ENCODE assay signal across 21 cellular contexts in genomic region chr22:42604403-42604802, GRCh38. TPM values are rescaled to one million over a fixed set of nuclear protein-coding genes. Genes with fewer than 3 reads are reported as not detected.
DNase-seq lines count a peak whose midpoint lies in the region; ATAC-seq and TF ChIP-seq lines count a peak whose summit lies in the region.
"Had no signal": no experiment of that assay in that cellular context is flagged by ENCODE, and none has a peak within 500 bp of the region (broad histone marks: within the 10 kb centered on the region; RNA-seq: fewer than 3 reads in every experiment).

No MANE protein-coding gene starts in this region.

- CTCF ChIA-PET in SK-N-SH (lab: Yijun Ruan, JAX): no interaction called here

- TF ChIP-seq EP300 in SK-N-SH (IDR thresholded peaks at IDR 0.05; ENCODE audit: borderline replicate concordance in 1 of 2, low read depth in 1 of 2, low read length in 1 of 2): no peak
- no peak for TF ChIP-seq EP300 in stomach (IDR thresholded peaks at IDR 0.05)

- peaks cover 10 to 14% of the 10 kb centered on the region in 2 experiments for H3K4me1 Mint-ChIP-seq in H9

- no peaks in the 10 kb centered on the region for H3K27me3 Mint-ChIP-seq in H9 (ENCODE audit: low read depth)
- H3K27me3 Mint-ChIP-seq: activated CD4-positive, alpha-beta memory T cell treated with anti-CD3 and anti-CD28 coated beads, Interleukin-2, amount 10 ng/mL, durations not matched to agents 7 days and 5 days; CD4-positive, CD25-positive, alpha-beta regulatory T cell had no signal

- POLR2A ChIA-PET in SK-N-SH (lab: Yijun Ruan, JAX): no interaction called here

- no peaks in the 10 kb centered on the region for H3K9me2 ChIP-seq in SK-N-SH

- H2BK20ac ChIP-seq in H9 (ENCODE audit: low read depth, low read length, poor library complexity, severe bottlenecking): no peak overlapping the region

- H4K91ac ChIP-seq in H9 (ENCODE audit: insufficient read length, low read depth, low read length): no peak overlapping the region

- H3K36me3 ChIP-seq in SK-N-SH (replicated peaks in 1 of 2; ENCODE audit: control insufficient read depth in 1 of 2, insufficient read depth in 2 of 2, low read length in 1 of 2): peaks cover 3 to 11% of the 10 kb centered on the region in 2 experiments
- peaks cover 36% of the 10 kb centered on the region for H3K36me3 ChIP-seq in brain microvascular endothelial cell (replicated peaks)
- peaks cover 34 to 68% (median 57%) of the 10 kb centered on the region in 4 donors for H3K36me3 ChIP-seq in stomach

- no peak overlapping the region for H4K5ac ChIP-seq in H9 (ENCODE audit: insufficient read length, low read depth, low read length)

- TF ChIP-seq CTCF in SK-N-SH (IDR thresholded peaks at IDR 0.05) (no peak), brain microvascular endothelial cell (IDR thresholded peaks at IDR 0.05; ENCODE audit: low read depth, low read length, missing control alignments) (no peak), stomach (IDR thresholded peaks at IDR 0.05) (no peak), H9 (conservative IDR thresholded peaks at IDR 0.05) (no peak)

- H2AK5ac ChIP-seq in H9 (ENCODE audit: insufficient read length, low read length): no peak overlapping the region

- no peaks in the 10 kb centered on the region for H3F3A ChIP-seq in SK-N-SH (replicated peaks; ENCODE audit: insufficient read depth)

- H3K56ac ChIP-seq in H9 (ENCODE audit: insufficient read length, low read depth, low read length): no peak overlapping the region

- 50% methylated on average over 2 of the region's 3 CpGs for WGBS in SK-N-SH (ENCODE audit: low lambda C conversion rate)
- 35 to 45% (median 43%) methylated on average over 3 of the region's 3 CpGs for WGBS in stomach, 5 donors
- WGBS in H9 (ENCODE audit: extremely low coverage, insufficient read length, low lambda C conversion rate): no CpG with 5 or more reads among the region's 3 CpGs

- no peak overlapping the region for H3K14ac ChIP-seq in H9 (ENCODE audit: insufficient read depth, low read length)

- H3K79me2 ChIP-seq in SK-N-SH (ENCODE audit: insufficient read depth) (peaks cover 71% of the 10 kb centered on the region), H9 (ENCODE audit: insufficient read depth, low read length) (peaks cover 24% of the 10 kb centered on the region; the same call in 1 of the 2 replicates)

- no peak overlapping the region for H2BK15ac ChIP-seq in H9 (ENCODE audit: low read depth, low read length)

- no peaks in the 10 kb centered on the region for H3K23me2 ChIP-seq in H9 (ENCODE audit: insufficient read length, low read depth, low read length, poor library complexity, severe bottlenecking)

- DNase-seq in SK-N-SH (no peak), brain microvascular endothelial cell (peak; percentile 22), kidney tubule cell (ENCODE audit: low spot score) (peak; percentile 86), stomach (peak; percentile 51), H9 (no peak), SHP77 treated with DMSO at 0.1 percent for 48 hours (lab: John Stamatoyannopoulos, UW) (no peak), OCI-M2 (lab: John Stamatoyannopoulos, UW; ENCODE audit: unreplicated experiment) (no peak)
- DNase-seq: activated CD4-positive, alpha-beta memory T cell treated with anti-CD3 and anti-CD28 coated beads, Interleukin-2, amount 10 ng/mL, durations not matched to agents 7 days and 5 days; CD4-positive, CD25-positive, alpha-beta regulatory T cell; GOT3; NCI-H1105 treated with DMSO at 0.1 percent for 48 hours; NCI-H774; transverse colon had no signal

- H3K4me3 ChIP-seq in SK-N-SH (ENCODE audit: low read depth in 2 of 2, low read length in 1 of 2) (no peak overlapping the region), brain microvascular endothelial cell (ENCODE audit: low read depth, low read length) (no peak overlapping the region), stomach (no peak overlapping the region)
- H3K4me3 ChIP-seq: coronary artery, smooth muscle cell, transverse colon had no signal

- H3K4me2 ChIP-seq in SK-N-SH (no peak overlapping the region), H9 (ENCODE audit: insufficient read depth, insufficient read length, low read length) (no peak overlapping the region)
- H3K4me2 ChIP-seq: KMS-11, smooth muscle cell had no signal

- no peak overlapping the region for H3K23ac ChIP-seq in H9 (ENCODE audit: insufficient read length, low read depth, low read length)

- no peak for TF ChIP-seq POLR2A in stomach (IDR thresholded peaks at IDR 0.05)

- peaks cover 7 to 19% of the 10 kb centered on the region in 2 experiments; a peak in 4 of 5 replicates for H3K9me3 Mint-ChIP-seq in H9
- H3K9me3 Mint-ChIP-seq: activated CD4-positive, alpha-beta memory T cell treated with anti-CD3 and anti-CD28 coated beads, Interleukin-2, amount 10 ng/mL, durations not matched to agents 7 days and 5 days; CD4-positive, CD25-positive, alpha-beta regulatory T cell; stimulated activated effector memory CD8-positive, alpha-beta T cell treated with anti-CD3 and anti-CD28 coated beads, Interleukin-12 subunit alpha, Interleukin-12 subunit beta, amount 100 ng/mL, for 72 hours had no signal

- no peaks in the 10 kb centered on the region for H3K27me3 ChIP-seq in SK-N-SH (ENCODE audit: insufficient read depth)
- H3K27me3 ChIP-seq in brain microvascular endothelial cell (replicated peaks): no peaks in the 10 kb centered on the region
- no peaks in the 10 kb centered on the region for H3K27me3 ChIP-seq in stomach
- no peaks in the 10 kb centered on the region for H3K27me3 ChIP-seq in H9 (ENCODE audit: insufficient read depth, low read length)
- H3K27me3 ChIP-seq: transverse colon had no signal

- H4K20me1 ChIP-seq in SK-N-SH (ENCODE audit: insufficient read depth) (peaks cover 12% of the 10 kb centered on the region; the same call in 1 of the 2 replicates), H9 (ENCODE audit: control insufficient read depth, insufficient read depth, insufficient read length) (no peaks in the 10 kb centered on the region)

- TF ChIP-seq RAD21 in SK-N-SH (IDR thresholded peaks at IDR 0.05; ENCODE audit: low read length): no peak

- no peak overlapping the region for H2BK12ac ChIP-seq in H9 (ENCODE audit: insufficient read length, low read depth, low read length)

- 0 out of 3 replicates have a peak, but pooled peaks have one; percentile 39 for ATAC-seq in SK-N-SH treated with all-trans-retinoic acid at 6 μM for 48 hours
- ATAC-seq: stimulated activated effector memory CD8-positive, alpha-beta T cell treated with anti-CD3 and anti-CD28 coated beads, Interleukin-12 subunit alpha, Interleukin-12 subunit beta, amount 100 ng/mL, for 72 hours had no signal

- no peak overlapping the region for H2BK5ac ChIP-seq in H9 (ENCODE audit: insufficient read length, low read length)

- H3T11ph ChIP-seq in H9 (ENCODE audit: low read length): no peak overlapping the region

- H3K79me1 ChIP-seq in H9 (ENCODE audit: insufficient read depth, low read depth, low read length, poor library complexity, severe bottlenecking): peaks cover 18% of the 10 kb centered on the region

- H3K18ac ChIP-seq in H9 (ENCODE audit: insufficient read length, low read depth, low read length): no peak overlapping the region

- no peak overlapping the region for H2BK120ac ChIP-seq in H9 (ENCODE audit: low read depth, low read length, poor library complexity, severe bottlenecking)

- H3K4me1 ChIP-seq in SK-N-SH (ENCODE audit: control insufficient read depth in 1 of 2, insufficient read depth in 2 of 2, low read depth in 1 of 2, low read length in 1 of 2): peaks cover 0 to 13% of the 10 kb centered on the region in 2 experiments; a peak in 2 of 4 replicates
- peaks cover 65 to 86% (median 75%) of the 10 kb centered on the region in 4 donors for H3K4me1 ChIP-seq in stomach
- H3K4me1 ChIP-seq in H9 (ENCODE audit: insufficient read depth, low read length): peaks cover 2% of the 10 kb centered on the region; the same call in 1 of the 2 replicates
- H3K4me1 ChIP-seq: parathyroid adenoma had no signal

- H4K8ac ChIP-seq in H9 (replicated peaks; ENCODE audit: insufficient read length, low read depth, low read length): no peak overlapping the region

- H3K4me3 Mint-ChIP-seq in H9: no peak overlapping the region
- H3K4me3 Mint-ChIP-seq: activated CD4-positive, alpha-beta memory T cell treated with anti-CD3 and anti-CD28 coated beads, Interleukin-2, amount 10 ng/mL, durations not matched to agents 7 days and 5 days; stimulated activated effector memory CD8-positive, alpha-beta T cell treated with anti-CD3 and anti-CD28 coated beads, Interleukin-12 subunit alpha, Interleukin-12 subunit beta, amount 100 ng/mL, for 72 hours had no signal

- no peak overlapping the region for H3K4ac ChIP-seq in H9 (ENCODE audit: low read depth, low read length)

- intact Hi-C loops in stomach (cut with DNase I; ENCODE audit: low total_unique reads): no loop called here

- in situ Hi-C loops in brain microvascular endothelial cell (cut with HindIII; ENCODE audit: low pct_ligation_motif_present, low sequenced_read_pairs): no loop called here

- H3K27ac ChIP-seq in SK-N-SH (ENCODE audit: low read depth in 2 of 2, low read length in 1 of 2) (no peak overlapping the region), brain microvascular endothelial cell (no peak overlapping the region), stomach (peak overlapping the region; percentile 48 to 83 (median 76)), H9 (ENCODE audit: insufficient read length, low read depth, low read length) (no peak overlapping the region)
- H3K27ac ChIP-seq: 22Rv1, coronary artery, KMS-11, parathyroid adenoma, transverse colon had no signal

- H3K27ac Mint-ChIP-seq in H9: no peak overlapping the region
- H3K27ac Mint-ChIP-seq: activated CD4-positive, alpha-beta memory T cell treated with anti-CD3 and anti-CD28 coated beads, Interleukin-2, amount 10 ng/mL, durations not matched to agents 7 days and 5 days; stimulated activated effector memory CD8-positive, alpha-beta T cell treated with anti-CD3 and anti-CD28 coated beads, Interleukin-12 subunit alpha, Interleukin-12 subunit beta, amount 100 ng/mL, for 72 hours had no signal

- H3K9ac ChIP-seq in SK-N-SH: no peak overlapping the region
- H3K9ac ChIP-seq in H9 (ENCODE audit: extremely low read depth, insufficient read length, low read length): no peak overlapping the region
- H3K9ac ChIP-seq: KMS-11, parathyroid adenoma had no signal

- H2AFZ ChIP-seq in SK-N-SH (ENCODE audit: low read depth): no peak overlapping the region
- no peak overlapping the region for H2AFZ ChIP-seq in H9 (ENCODE audit: low read length)
- H2AFZ ChIP-seq: parathyroid adenoma had no signal

- H3K9me3 ChIP-seq in SK-N-SH (no peaks in the 10 kb centered on the region), stomach (no peaks in the 10 kb centered on the region), H9 (ENCODE audit: control insufficient read depth, low read depth, low read length) (no peaks in the 10 kb centered on the region)
- H3K9me3 ChIP-seq: transverse colon had no signal

- H3K36me3 Mint-ChIP-seq in H9 (ENCODE audit: insufficient read depth in 1 of 3, low read depth in 3 of 3): peaks cover 47 to 86% (median 79%) of the 10 kb centered on the region in 3 experiments

RNA-seq across cellular contexts. Expression of gene POLDIP3, which starts 10.3 kb away (rescaled TPM):
- polyA plus RNA-seq in SK-N-SH (2012; rRNA removed): 18.8 and 21.6 TPM in 2 replicates
- polyA plus RNA-seq in SK-N-SH (2012; cell fraction: cytosol; rRNA removed): 13.3 and 16.1 TPM in 2 replicates
- 29.7 and 30.3 TPM in 2 replicates for polyA plus RNA-seq in SK-N-SH (2012; cell fraction: nucleus; rRNA removed)
- total RNA-seq in stomach: 10 to 100 TPM; 21.6 to 60.8 (median 39.1) TPM
- polyA plus RNA-seq in stomach: 10 to 100 TPM; 30.2 to 36.4 (median 33.3) TPM
- total RNA-seq in H9 (2021): 90.8 and 91.6 TPM in 2 replicates

RNA-seq across cellular contexts. Expression of gene ATP5MGL, which starts 36.0 kb away (rescaled TPM):
- polyA plus RNA-seq in SK-N-SH (2012; rRNA removed): not detected in 2 replicates
- polyA plus RNA-seq in SK-N-SH (2012; cell fraction: cytosol; rRNA removed): not detected in 2 replicates
- 0.07 TPM in 1 of 2 replicates, not detected in the other for polyA plus RNA-seq in SK-N-SH (2012; cell fraction: nucleus; rRNA removed)
- total RNA-seq in stomach: under 1 TPM in 1 of 5 donors, not detected in 4; 0.73 TPM
- not detected for polyA plus RNA-seq in stomach
- 0.48 and 0.68 TPM in 2 replicates for total RNA-seq in H9 (2021)
- polyA plus RNA-seq: adipose tissue had no signal

RNA-seq across cellular contexts. Expression of gene CYB5R3, which starts 44.8 kb away (rescaled TPM):
- polyA plus RNA-seq in SK-N-SH (2012; rRNA removed) (86.8 and 106 TPM in 2 replicates), stomach (100 to 1,000 TPM in 1 of 3 donors, 10 to 100 TPM in 2; 75.6 to 116 (median 88.5) TPM)
- polyA plus RNA-seq in SK-N-SH (2012; cell fraction: cytosol; rRNA removed): 56.6 and 75.2 TPM in 2 replicates
- 58.9 and 65.5 TPM in 2 replicates for polyA plus RNA-seq in SK-N-SH (2012; cell fraction: nucleus; rRNA removed)
- total RNA-seq in stomach (100 to 1,000 TPM in 2 of 5 donors, 10 to 100 TPM in 3; 33.6 to 156 (median 44.6) TPM), H9 (2021) (97.4 and 99.7 TPM in 2 replicates)

RNA-seq across cellular contexts. Expression of gene SERHL2, which starts 50.6 kb away (rescaled TPM):
- polyA plus RNA-seq in SK-N-SH (2012; rRNA removed) (3.1 and 3.8 TPM in 2 replicates), stomach (1 to 10 TPM; 2.1 to 4.3 (median 3.3) TPM)
- polyA plus RNA-seq in SK-N-SH (2012; cell fraction: cytosol; rRNA removed): 2.5 and 3.4 TPM in 2 replicates
- 3.9 and 4.6 TPM in 2 replicates for polyA plus RNA-seq in SK-N-SH (2012; cell fraction: nucleus; rRNA removed)
- total RNA-seq in stomach (1 to 10 TPM in 4 of 5 donors, not detected in 1; 1.7 to 5.5 (median 4.5) TPM), H9 (2021) (1.0 and 2.7 TPM in 2 replicates)
- total RNA-seq: CD4-positive, CD25-positive, alpha-beta regulatory T cell had no signal

Comparison
In these comparisons a context has a peak if more than half of its experiments do, and no peak if none do; other contexts are left out.
1. DNase-seq: peak in brain microvascular endothelial cell (single experiment), kidney tubule cell (single experiment) and stomach (single experiment); none in SK-N-SH (single experiment), H9 (single experiment), SHP77 treated with DMSO at 0.1 percent for 48 hours (single experiment) and OCI-M2 (single experiment).
2. H3K27ac ChIP-seq: peak in stomach (5 of 5); none in SK-N-SH (0 of 2), brain microvascular endothelial cell (single experiment) and H9 (single experiment).